9 cellular contexts compared by ENCODE assay signal in genomic region chr2:200306719-200306968, GRCh38. TPM values are rescaled to one million over a fixed set of nuclear protein-coding genes. Genes with fewer than 3 reads are reported as not detected.
DNase-seq lines count a peak whose midpoint lies in the region; ATAC-seq, FAIRE-seq and TF ChIP-seq lines count a peak whose summit lies in the region.
"Had no signal": no experiment of that assay in that cellular context is flagged by ENCODE, and none has a peak within 500 bp of the region (broad histone marks: within the 10 kb centered on the region; RNA-seq: fewer than 3 reads in every experiment).

No MANE protein-coding gene starts in this region.

- POLR2A ChIA-PET in activated CD8-positive, alpha-beta T cell treated with anti-CD3 and anti-CD28 coated beads, Interleukin-2, amount 10 ng/mL, durations not matched to agents 7 days and 5 days (lab: Charles Lee), result interaction anchor here (0.6 to 1.1 kb wide), 2 partner anchors 161 to 505 kb away, joined by 3 read pairs; partner anchors contain the start of gene BZW1

- ATAC-seq in activated CD8-positive, alpha-beta memory T cell treated with anti-CD3 and anti-CD28 coated beads, Interleukin-2, amount 10 ng/mL, durations not matched to agents 7 days and 5 days, result peak; percentile 64
- peak; percentile 57 for ATAC-seq in HG02870 (IDR thresholded peaks at IDR 0.05; ENCODE audit: unreplicated experiment)
- ATAC-seq in activated CD8-positive, alpha-beta T cell treated with anti-CD3 and anti-CD28 coated beads, Interleukin-2, amount 10 ng/mL, durations not matched to agents 7 days and 5 days, result peak; percentile 70
- no peak for ATAC-seq in left lung
- no peak for ATAC-seq in aorta (ENCODE audit: low FRiP score)

- intact Hi-C loops in left lung (cut with DNase I), result loop anchor here in 1 of 2 donors (10.0 kb wide), 1 partner anchor 322 kb away; no protein-coding TSS in a partner anchor
- intact Hi-C loops in aorta (cut with DNase I), result loop anchor here in 1 of 2 donors (2.0 to 10.0 kb wide), 3 partner anchors 72 to 168 kb away; no protein-coding TSS in a partner anchor

- H3K27me3 ChIP-seq in left lung, result peaks cover 0 to 10% of the 10 kb centered on the region in 2 donors
- no peaks in the 10 kb centered on the region for H3K27me3 ChIP-seq in aorta (ENCODE audit: control insufficient read depth in 1 of 2, insufficient read depth in 2 of 2, low read length in 1 of 2)

- H3K36me3 Mint-ChIP-seq in activated CD8-positive, alpha-beta memory T cell treated with anti-CD3 and anti-CD28 coated beads, Interleukin-2, amount 10 ng/mL, durations not matched to agents 7 days and 5 days, result peaks cover 11% of the 10 kb centered on the region
- peaks cover 5% of the 10 kb centered on the region for H3K36me3 Mint-ChIP-seq in activated CD8-positive, alpha-beta T cell treated with anti-CD3 and anti-CD28 coated beads, Interleukin-2, amount 10 ng/mL, durations not matched to agents 7 days and 5 days (ENCODE audit: low read depth)
- H3K36me3 Mint-ChIP-seq: activated naive CD4-positive, alpha-beta T cell treated with anti-CD3 and anti-CD28 coated beads, Interleukin-2, amount 50 U/mL, for 24 hours had no signal

- H3K27ac ChIP-seq in left lung (peak overlapping the region; percentile 91 to 96), aorta (ENCODE audit: low read depth in 1 of 2, low read length in 2 of 2) (peak overlapping the region; percentile 59 to 74)

- CTCF ChIA-PET in activated CD8-positive, alpha-beta memory T cell treated with anti-CD3 and anti-CD28 coated beads, Interleukin-2, amount 10 ng/mL, durations not matched to agents 7 days and 5 days (lab: Charles Lee), result interaction anchor here (2.0 to 2.8 kb wide), 2 partner anchors 165 to 176 kb away, joined by 6 to 14 read pairs; no protein-coding TSS in a partner anchor
- CTCF ChIA-PET in activated CD8-positive, alpha-beta T cell treated with anti-CD3 and anti-CD28 coated beads, Interleukin-2, amount 10 ng/mL, durations not matched to agents 7 days and 5 days (lab: Charles Lee), result interaction anchor here (1.0 to 1.1 kb wide), 2 partner anchors 99 to 162 kb away, joined by 3 to 5 read pairs; no protein-coding TSS in a partner anchor

- H3K9me3 Mint-ChIP-seq in activated CD8-positive, alpha-beta memory T cell treated with anti-CD3 and anti-CD28 coated beads, Interleukin-2, amount 10 ng/mL, durations not matched to agents 7 days and 5 days (ENCODE audit: low read depth), result no peaks in the 10 kb centered on the region
- no peaks in the 10 kb centered on the region for H3K9me3 Mint-ChIP-seq in activated CD8-positive, alpha-beta T cell treated with anti-CD3 and anti-CD28 coated beads, Interleukin-2, amount 10 ng/mL, durations not matched to agents 7 days and 5 days (ENCODE audit: insufficient read depth)
- H3K9me3 Mint-ChIP-seq: activated naive CD4-positive, alpha-beta T cell treated with anti-CD3 and anti-CD28 coated beads, Interleukin-2, amount 50 U/mL, for 24 hours had no signal

- no peak overlapping the region for H3K27ac Mint-ChIP-seq in activated CD8-positive, alpha-beta memory T cell treated with anti-CD3 and anti-CD28 coated beads, Interleukin-2, amount 10 ng/mL, durations not matched to agents 7 days and 5 days
- H3K27ac Mint-ChIP-seq in activated CD8-positive, alpha-beta T cell treated with anti-CD3 and anti-CD28 coated beads, Interleukin-2, amount 10 ng/mL, durations not matched to agents 7 days and 5 days, result no peak overlapping the region

- H3K9me3 ChIP-seq in left lung (no peaks in the 10 kb centered on the region), aorta (ENCODE audit: control insufficient read depth, low read length) (no peaks in the 10 kb centered on the region)

- TF ChIP-seq CTCF in left lung (IDR thresholded peaks at IDR 0.05), result no peak
- no peak for TF ChIP-seq CTCF in D721Med (IDR thresholded peaks at IDR 0.05; ENCODE audit: insufficient read depth, missing control alignments)

- no peak for DNase-seq in activated CD8-positive, alpha-beta memory T cell treated with anti-CD3 and anti-CD28 coated beads, Interleukin-2, amount 10 ng/mL, durations not matched to agents 7 days and 5 days
- DNase-seq in activated CD8-positive, alpha-beta memory T cell treated with anti-CD3 and anti-CD28 coated beads for 24 hours, result no peak
- no peak for DNase-seq in activated CD8-positive, alpha-beta T cell treated with anti-CD3 and anti-CD28 coated beads, Interleukin-2, amount 10 ng/mL, durations not matched to agents 7 days and 5 days
- DNase-seq in left lung (no peak), aorta (no peak), D721Med (ENCODE audit: insufficient read length, low spot score) (no peak)
- DNase-seq in effector CD8-positive, alpha-beta T cell (lab: John Stamatoyannopoulos, UW), result no peak

- no peaks in the 10 kb centered on the region for H3K36me3 ChIP-seq in left lung
- H3K36me3 ChIP-seq in aorta (ENCODE audit: control insufficient read depth in 1 of 2, insufficient read depth in 2 of 2, low read length in 1 of 2), result no peaks in the 10 kb centered on the region

- no peak for FAIRE-seq in D721Med (lab: Jason Lieb, UNC)

- H3K4me1 ChIP-seq in left lung (peaks cover 3 to 24% of the 10 kb centered on the region in 2 donors), aorta (ENCODE audit: control insufficient read depth in 1 of 2, insufficient read depth in 2 of 2, low read length in 2 of 2) (peaks cover 0 to 2% of the 10 kb centered on the region in 2 donors)

- H3K4me3 ChIP-seq in left lung (peak overlapping the region; percentile 83 to 86), aorta (ENCODE audit: low read length in 2 of 2) (peak overlapping the region; percentile 77 to 93)

- peaks cover 8% of the 10 kb centered on the region for H3K27me3 Mint-ChIP-seq in activated CD8-positive, alpha-beta memory T cell treated with anti-CD3 and anti-CD28 coated beads, Interleukin-2, amount 10 ng/mL, durations not matched to agents 7 days and 5 days
- H3K27me3 Mint-ChIP-seq in activated CD8-positive, alpha-beta T cell treated with anti-CD3 and anti-CD28 coated beads, Interleukin-2, amount 10 ng/mL, durations not matched to agents 7 days and 5 days (ENCODE audit: low read depth), result peaks cover 44% of the 10 kb centered on the region

- H3K4me3 Mint-ChIP-seq in activated CD8-positive, alpha-beta memory T cell treated with anti-CD3 and anti-CD28 coated beads, Interleukin-2, amount 10 ng/mL, durations not matched to agents 7 days and 5 days, result peak overlapping the region; percentile 87
- H3K4me3 Mint-ChIP-seq in activated CD8-positive, alpha-beta T cell treated with anti-CD3 and anti-CD28 coated beads, Interleukin-2, amount 10 ng/mL, durations not matched to agents 7 days and 5 days, result no peak overlapping the region

- peaks cover 38% of the 10 kb centered on the region for H3K4me1 Mint-ChIP-seq in activated CD8-positive, alpha-beta memory T cell treated with anti-CD3 and anti-CD28 coated beads, Interleukin-2, amount 10 ng/mL, durations not matched to agents 7 days and 5 days
- peaks cover 26% of the 10 kb centered on the region for H3K4me1 Mint-ChIP-seq in activated CD8-positive, alpha-beta T cell treated with anti-CD3 and anti-CD28 coated beads, Interleukin-2, amount 10 ng/mL, durations not matched to agents 7 days and 5 days (ENCODE audit: low read depth)

- 0 to 1% methylated on average over 1 to 39 of the region's 39 CpGs for WGBS in aorta, 2 donors

RNA-seq across cellular contexts. Expression of gene SPATS2L, which starts 0.2 kb away (rescaled TPM):
- 10 to 100 TPM; 62.9 to 89.7 TPM for total RNA-seq in activated CD8-positive, alpha-beta memory T cell treated with anti-CD3 and anti-CD28 coated beads, Interleukin-2, amount 10 ng/mL, durations not matched to agents 7 days and 5 days
- total RNA-seq in activated CD8-positive, alpha-beta T cell treated with anti-CD3 and anti-CD28 coated beads, Interleukin-2, amount 10 ng/mL, durations not matched to agents 7 days and 5 days, result 10 to 100 TPM; 45.5 to 46.5 TPM
- total RNA-seq in left lung (10 to 100 TPM; 91.0 to 96.0 TPM), aorta (10 to 100 TPM; 59.8 to 67.5 TPM)
- polyA plus RNA-seq in aorta, result 10 to 100 TPM; 45.0 to 82.0 TPM

Comparison
In these comparisons a context has a peak if more than half of its experiments do, and no peak if none do; other contexts are left out.
1. ATAC-seq: peak in activated CD8-positive, alpha-beta memory T cell treated with anti-CD3 and anti-CD28 coated beads, Interleukin-2, amount 10 ng/mL, durations not matched to agents 7 days and 5 days (single experiment), HG02870 (single experiment) and activated CD8-positive, alpha-beta T cell treated with anti-CD3 and anti-CD28 coated beads, Interleukin-2, amount 10 ng/mL, durations not matched to agents 7 days and 5 days (single experiment); none in left lung (single experiment) and aorta (single experiment).